In genomic region chr1:42876009-42876408, GRCh38 we compare ENCODE assay signal across 21 cellular contexts.
"Had no signal": no experiment of that assay in that cellular context is flagged by ENCODE, and none has a peak within 500 bp of the region (broad histone marks: within the 10 kb centered on the region; RNA-seq: fewer than 3 reads in every experiment).

No MANE protein-coding gene starts in this region.

- H3K36me3 Mint-ChIP-seq: activated naive CD8-positive, alpha-beta T cell had no signal

- H3K36me3 ChIP-seq: adrenal gland, ascending aorta, brain microvascular endothelial cell, sigmoid colon had no signal

- H3K27ac Mint-ChIP-seq: activated CD8-positive, alpha-beta T cell treated with anti-CD3 and anti-CD28 coated beads, Interleukin-2, amount 10 ng/mL, durations not matched to agents 7 days and 5 days; activated naive CD8-positive, alpha-beta T cell; naive thymus-derived CD4-positive, alpha-beta T cell had no signal

- H3K27me3 Mint-ChIP-seq: activated naive CD8-positive, alpha-beta T cell had no signal

- H3K4me3 Mint-ChIP-seq: activated CD8-positive, alpha-beta T cell treated with anti-CD3 and anti-CD28 coated beads, Interleukin-2, amount 10 ng/mL, durations not matched to agents 7 days and 5 days; activated naive CD8-positive, alpha-beta T cell; naive thymus-derived CD4-positive, alpha-beta T cell; neural crest cell had no signal

- H3K27ac ChIP-seq: adrenal gland, ascending aorta, brain microvascular endothelial cell, foreskin keratinocyte, sigmoid colon had no signal

- H3K4me3 ChIP-seq: adrenal gland, ascending aorta, lung, sigmoid colon had no signal

- DNase-seq: activated CD4-positive, alpha-beta T cell treated with anti-CD3 and anti-CD28 coated beads for 1 hour; activated CD4-positive, alpha-beta T cell treated with anti-CD3 and anti-CD28 coated beads, Interleukin-2, amount 50 U/mL, for 1 hour; activated CD8-positive, alpha-beta T cell treated with anti-CD3 and anti-CD28 coated beads, Interleukin-2, amount 10 ng/mL, durations not matched to agents 7 days and 5 days; activated gamma-delta T cell treated with Interleukin-2 at 50 U/mL for 16 hours; adrenal gland; brain microvascular endothelial cell; central memory CD4-positive, alpha-beta T cell; dermis blood vessel endothelial cell; effector memory CD4-positive, alpha-beta T cell; foreskin keratinocyte; kidney; naive thymus-derived CD4-positive, alpha-beta T cell; occipital lobe; sigmoid colon; stimulated activated CD4-positive, alpha-beta T cell treated with anti-CD3 and anti-CD28 coated beads, Interleukin-2, amount 100 ng/mL, for 48 hours; stimulated activated naive CD4-positive, alpha-beta T cell treated with Interleukin-2 at 50 U/mL for 16 hours; T-helper 9 cell had no signal

- H3K4me1 ChIP-seq: adrenal gland, ascending aorta, foreskin keratinocyte, sigmoid colon had no signal

- H3K9me3 ChIP-seq: adrenal gland, sigmoid colon had no signal
